ENCODE assay signal across 9 cellular contexts in genomic region chr3:127172670-127173515, GRCh38. TPM values are rescaled to one million over a fixed set of nuclear protein-coding genes. Genes with fewer than 3 reads are reported as not detected.
DNase-seq lines count a peak whose midpoint lies in the region; ATAC-seq and TF ChIP-seq lines count a peak whose summit lies in the region.
"Had no signal": no experiment of that assay in that cellular context is flagged by ENCODE, and none has a peak within 500 bp of the region (broad histone marks: within the 10 kb centered on the region; RNA-seq: fewer than 3 reads in every experiment).

No MANE protein-coding gene starts in this region.

- peaks cover 10% of the 10 kb centered on the region for H3F3A ChIP-seq in SK-N-SH (replicated peaks; ENCODE audit: insufficient read depth)

- TF ChIP-seq POLR2A in transverse colon (IDR thresholded peaks at IDR 0.05) = no peak

- H3K79me2 ChIP-seq in SK-N-SH (ENCODE audit: insufficient read depth) = no peaks in the 10 kb centered on the region

- CTCF ChIA-PET in SK-N-SH (lab: Yijun Ruan, JAX) = interaction anchor here (0.6 to 5.3 kb wide), 16 partner anchors 9 to 493 kb away, joined by 3 to 30 read pairs (median 3); partner anchors contain the start of gene PLXNA1

- H3K9me2 ChIP-seq in SK-N-SH = no peaks in the 10 kb centered on the region

- WGBS in SK-N-SH (ENCODE audit: low lambda C conversion rate) = 9% methylated on average over 21 of the region's 23 CpGs
- 36% methylated on average over 23 of the region's 23 CpGs; no CpG with 5 or more reads in 1 of the 2 donors for WGBS in transverse colon (ENCODE audit: low coverage in 1 of 2), 2 donors

- POLR2A ChIA-PET in SK-N-SH (lab: Yijun Ruan, JAX) = interaction anchor here (0.6 to 1.5 kb wide), 10 partner anchors 9 to 1239 kb away, joined by 3 to 7 read pairs (median 4); no protein-coding TSS in a partner anchor

- intact Hi-C loops in transverse colon (cut with DNase I; ENCODE audit: low total_unique reads) = no loop called here

- no peaks in the 10 kb centered on the region for H3K36me3 ChIP-seq in BE2C
- H3K36me3 ChIP-seq in SK-N-SH (replicated peaks in 1 of 2; ENCODE audit: control insufficient read depth in 1 of 2, insufficient read depth in 2 of 2, low read length in 1 of 2) = no peaks in the 10 kb centered on the region
- no peaks in the 10 kb centered on the region for H3K36me3 ChIP-seq in transverse colon

- in situ Hi-C loops in transverse colon (cut with MboI; ENCODE audit: low pct_ligation_motif_present in 1 of 4, low pct_unique_long_range_greater_than_20kb in 1 of 4, low sequenced_read_pairs in 3 of 4) = no loop called here

- peak overlapping the region; percentile 71 for H3K4me2 ChIP-seq in SK-N-SH

- H3K9me3 ChIP-seq in BE2C (no peaks in the 10 kb centered on the region), SK-N-SH (no peaks in the 10 kb centered on the region), transverse colon (no peaks in the 10 kb centered on the region)

- TF ChIP-seq CTCF in BE2C (IDR thresholded peaks at IDR 0.05; ENCODE audit: low read depth, low read length) (no peak), SK-N-SH (IDR thresholded peaks at IDR 0.05) (no peak), transverse colon (IDR thresholded peaks at IDR 0.05) (no peak)

- TF ChIP-seq RAD21 in SK-N-SH (IDR thresholded peaks at IDR 0.05; ENCODE audit: low read length) = no peak; the same call in none of the 2 replicates

- peak overlapping the region; percentile 95 to 99 for H3K27ac ChIP-seq in SK-N-SH (ENCODE audit: low read depth in 2 of 2, low read length in 1 of 2)
- H3K27ac ChIP-seq in transverse colon = no peak overlapping the region

- no peaks in the 10 kb centered on the region for H3K27me3 ChIP-seq in BE2C
- H3K27me3 ChIP-seq in SK-N-SH (ENCODE audit: insufficient read depth) = no peaks in the 10 kb centered on the region
- peaks cover 19% of the 10 kb centered on the region for H3K27me3 ChIP-seq in transverse colon

- no peak overlapping the region for H2AFZ ChIP-seq in SK-N-SH (ENCODE audit: low read depth)

- H3K4me1 ChIP-seq in BE2C (peaks cover 34% of the 10 kb centered on the region), SK-N-SH (ENCODE audit: control insufficient read depth in 1 of 2, insufficient read depth in 2 of 2, low read depth in 1 of 2, low read length in 1 of 2) (peaks cover 33 to 56% of the 10 kb centered on the region in 2 experiments), transverse colon (no peaks in the 10 kb centered on the region)

- peak overlapping the region; percentile 10; the same call in 1 of the 2 replicates for H3K4me3 ChIP-seq in BE2C (ENCODE audit: low read depth, low read length)
- peak overlapping the region; percentile 15; a peak in 1 of 4 replicates for H3K4me3 ChIP-seq in SK-N-SH (ENCODE audit: low read depth in 2 of 2, low read length in 1 of 2)
- H3K4me3 ChIP-seq in transverse colon = no peak overlapping the region

- TF ChIP-seq EP300 in SK-N-SH (IDR thresholded peaks at IDR 0.05; ENCODE audit: borderline replicate concordance in 1 of 2, low read depth in 1 of 2, low read length in 1 of 2) (peak; percentile 99), transverse colon (IDR thresholded peaks at IDR 0.05; ENCODE audit: low read depth) (no peak)

- H3K9ac ChIP-seq in SK-N-SH = peak overlapping the region; percentile 60; the same call in 1 of the 2 replicates

- no peak for ATAC-seq in HG03342 (IDR thresholded peaks at IDR 0.05; ENCODE audit: unreplicated experiment)

- DNase-seq in BE2C (peak; percentile 97), HS-27A (ENCODE audit: low read depth) (peak; percentile 26), SK-N-SH (peak; percentile 92), kidney tubule cell (ENCODE audit: low spot score) (peak; percentile 70), NCI-H2171 treated with DMSO at 0.1 percent for 48 hours (lab: John Stamatoyannopoulos, UW) (no peak), transverse colon (no peak)
- no peak for DNase-seq in activated CD4-positive, alpha-beta T cell treated with anti-CD3 and anti-CD28 coated beads, Interleukin-2, amount 50 U/mL, for 4 hours

- H4K20me1 ChIP-seq in SK-N-SH (ENCODE audit: insufficient read depth) = no peaks in the 10 kb centered on the region

TF ChIP-seq in SK-N-SH, 30 proteins besides CTCF, POLR2A, EP300 and RAD21 (continues in another document):
- TF ChIP-seq RXRA (IDR thresholded peaks at IDR 0.05; ENCODE audit: borderline replicate concordance, low read depth) (peak; percentile 91), RCOR1 (IDR thresholded peaks at IDR 0.05; ENCODE audit: low read length) (peak; percentile 82), JUND (IDR thresholded peaks at IDR 0.05) (peak; percentile 100), SMC3 (IDR thresholded peaks at IDR 0.05; ENCODE audit: low read depth, low read length) (peak; percentile 22; the same call in 1 of the 2 replicates), FOXJ3 (CRISPR knock-in tag; IDR thresholded peaks at IDR 0.05) (peak; percentile 93), MEF2A (IDR thresholded peaks at IDR 0.05; ENCODE audit: borderline replicate concordance, low read depth) (no peak; the same call in 1 of the 2 replicates), CHD2 (IDR thresholded peaks at IDR 0.05; ENCODE audit: low read length, partially characterized antibody) (peak; percentile 87), ELF1 (IDR thresholded peaks at IDR 0.05) (peak; percentile 62), TAF1 (IDR thresholded peaks at IDR 0.05; ENCODE audit: borderline replicate concordance, low read depth, low read length) (peak; percentile 54; the same call in 1 of the 2 replicates), NRF1 (IDR thresholded peaks at IDR 0.05; ENCODE audit: low read depth, low read length) (no peak), RFX5 (IDR thresholded peaks at IDR 0.05; ENCODE audit: low read length) (no peak), YY1 (IDR thresholded peaks at IDR 0.05; ENCODE audit: low read depth) (no peak), GABPA (IDR thresholded peaks at IDR 0.05; ENCODE audit: low read depth) (no peak; the same call in 1 of the 2 replicates), EZH2phosphoT487 (IDR thresholded peaks at IDR 0.05; ENCODE audit: borderline replicate concordance, low read depth) (no peak), FOSL2 (IDR thresholded peaks at IDR 0.05; ENCODE audit: borderline replicate concordance, low read depth) (peak; percentile 99), GATA2 (CRISPR knock-in tag; IDR thresholded peaks at IDR 0.05) (peak; percentile 92), NFIC (IDR thresholded peaks at IDR 0.05; ENCODE audit: borderline replicate concordance) (peak; percentile 96), FOXM1 (IDR thresholded peaks at IDR 0.05; ENCODE audit: low read depth) (peak; percentile 98), MXI1 (IDR thresholded peaks at IDR 0.05; ENCODE audit: low read depth, low read length) (no peak), TCF12 (IDR thresholded peaks at IDR 0.05) (peak; percentile 99), POLR2AphosphoS5 (IDR thresholded peaks at IDR 0.05; ENCODE audit: low read depth, low read length) (peak; percentile 95)
- TF ChIP-seq, protein P1, sequence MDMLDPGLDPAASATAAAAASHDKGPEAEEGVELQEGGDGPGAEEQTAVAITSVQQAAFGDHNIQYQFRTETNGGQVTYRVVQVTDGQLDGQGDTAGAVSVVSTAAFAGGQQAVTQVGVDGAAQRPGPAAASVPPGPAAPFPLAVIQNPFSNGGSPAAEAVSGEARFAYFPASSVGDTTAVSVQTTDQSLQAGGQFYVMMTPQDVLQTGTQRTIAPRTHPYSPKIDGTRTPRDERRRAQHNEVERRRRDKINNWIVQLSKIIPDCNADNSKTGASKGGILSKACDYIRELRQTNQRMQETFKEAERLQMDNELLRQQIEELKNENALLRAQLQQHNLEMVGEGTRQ (IDR thresholded peaks at IDR 0.05; ENCODE audit: borderline replicate concordance, low read depth, low read length) = no peak
- TF ChIP-seq, protein P2, sequence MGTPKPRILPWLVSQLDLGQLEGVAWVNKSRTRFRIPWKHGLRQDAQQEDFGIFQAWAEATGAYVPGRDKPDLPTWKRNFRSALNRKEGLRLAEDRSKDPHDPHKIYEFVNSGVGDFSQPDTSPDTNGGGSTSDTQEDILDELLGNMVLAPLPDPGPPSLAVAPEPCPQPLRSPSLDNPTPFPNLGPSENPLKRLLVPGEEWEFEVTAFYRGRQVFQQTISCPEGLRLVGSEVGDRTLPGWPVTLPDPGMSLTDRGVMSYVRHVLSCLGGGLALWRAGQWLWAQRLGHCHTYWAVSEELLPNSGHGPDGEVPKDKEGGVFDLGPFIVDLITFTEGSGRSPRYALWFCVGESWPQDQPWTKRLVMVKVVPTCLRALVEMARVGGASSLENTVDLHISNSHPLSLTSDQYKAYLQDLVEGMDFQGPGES (IDR thresholded peaks at IDR 0.05; ENCODE audit: low read depth, low read length) = no peak
- TF ChIP-seq, protein P3, sequence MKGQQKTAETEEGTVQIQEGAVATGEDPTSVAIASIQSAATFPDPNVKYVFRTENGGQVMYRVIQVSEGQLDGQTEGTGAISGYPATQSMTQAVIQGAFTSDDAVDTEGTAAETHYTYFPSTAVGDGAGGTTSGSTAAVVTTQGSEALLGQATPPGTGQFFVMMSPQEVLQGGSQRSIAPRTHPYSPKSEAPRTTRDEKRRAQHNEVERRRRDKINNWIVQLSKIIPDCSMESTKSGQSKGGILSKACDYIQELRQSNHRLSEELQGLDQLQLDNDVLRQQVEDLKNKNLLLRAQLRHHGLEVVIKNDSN (IDR thresholded peaks at IDR 0.05; ENCODE audit: borderline replicate concordance, low read depth) = 0 out of 2 replicates have a peak, but pooled peaks have one; percentile 42

RNA-seq across cellular contexts. Expression of gene PRR23E, which starts 20.0 kb away (rescaled TPM):
- not detected for polyA plus RNA-seq in BE2C (2012; ENCODE audit: insufficient read depth, insufficient read length, low read depth)
- not detected in 2 replicates for polyA plus RNA-seq in SK-N-SH (2012; rRNA removed)
- polyA plus RNA-seq in SK-N-SH (2012; cell fraction: cytosol; rRNA removed) = not detected in 2 replicates
- not detected in 2 replicates for polyA plus RNA-seq in SK-N-SH (2012; cell fraction: nucleus; rRNA removed)
- not detected for total RNA-seq in transverse colon
- polyA plus RNA-seq: esophagus had no signal

Comparison
In these comparisons a context has a peak if more than half of its experiments do, and no peak if none do; other contexts are left out.
1. DNase-seq: peak in BE2C (single experiment), HS-27A (single experiment), SK-N-SH (single experiment) and kidney tubule cell (single experiment); none in NCI-H2171 treated with DMSO at 0.1 percent for 48 hours (single experiment), transverse colon (single experiment) and activated CD4-positive, alpha-beta T cell treated with anti-CD3 and anti-CD28 coated beads, Interleukin-2, amount 50 U/mL, for 4 hours (0 of 2).
2. H3K4me3 ChIP-seq: peak in BE2C (single experiment) and SK-N-SH (2 of 2); none in transverse colon (0 of 4).
3. H3K27ac ChIP-seq: peak in SK-N-SH (2 of 2); none in transverse colon (0 of 4).